Comparison of ENCODE assay signal across 36 cellular contexts in genomic region chr4:158229768-158230167, GRCh38. TPM values are rescaled to one million over a fixed set of nuclear protein-coding genes. Genes with fewer than 3 reads are reported as not detected.
DNase-seq lines count a peak whose midpoint lies in the region; ATAC-seq and TF ChIP-seq lines count a peak whose summit lies in the region.
"Had no signal": no experiment of that assay in that cellular context is flagged by ENCODE, and none has a peak within 500 bp of the region (broad histone marks: within the 10 kb centered on the region; RNA-seq: fewer than 3 reads in every experiment).

No MANE protein-coding gene starts in this region.

- H4K5ac ChIP-seq in H9 (ENCODE audit: insufficient read length, low read depth, low read length): no peak overlapping the region

- no peak overlapping the region for H3T11ph ChIP-seq in H9 (ENCODE audit: low read length)

- H3K27me3 Mint-ChIP-seq in H9 (ENCODE audit: low read depth) (peaks cover 1% of the 10 kb centered on the region; the same call in 1 of the 2 replicates), Calu3 (ENCODE audit: unreplicated experiment) (no peaks in the 10 kb centered on the region)
- H3K27me3 Mint-ChIP-seq: activated CD4-positive, alpha-beta T cell treated with anti-CD3 and anti-CD28 coated beads, Interleukin-2, amount 10 ng/mL, durations not matched to agents 24 days and 14 days; activated naive CD8-positive, alpha-beta T cell; natural killer cell treated with Interleukin-12 subunit alpha and Interleukin-12 subunit beta and Interleukin-15 and Interleukin-18, amount 100 ng/mL, for 72 hours; stimulated activated naive CD8-positive, alpha-beta T cell treated with anti-CD3 and anti-CD28 coated beads, Interleukin-15, Interleukin-2, amounts not matched to agents 100 ng/mL and 50 ng/mL, for 24 hours had no signal

- H2AFZ ChIP-seq in H9 (ENCODE audit: low read length): no peak overlapping the region

- no peak overlapping the region for H2BK20ac ChIP-seq in H9 (ENCODE audit: low read depth, low read length, poor library complexity, severe bottlenecking)

- no CpG with 5 or more reads among the region's 5 CpGs for WGBS in H9 (ENCODE audit: extremely low coverage, insufficient read length, low lambda C conversion rate)

- H3K79me2 ChIP-seq in H9 (ENCODE audit: insufficient read depth, low read length): no peaks in the 10 kb centered on the region

- CTCF ChIA-PET in Calu3 (lab: Charles Lee): no interaction called here

- H3K79me1 ChIP-seq in H9 (ENCODE audit: insufficient read depth, low read depth, low read length, poor library complexity, severe bottlenecking): no peaks in the 10 kb centered on the region

- no peak overlapping the region for H3K27ac Mint-ChIP-seq in H9
- no peak overlapping the region for H3K27ac Mint-ChIP-seq in stimulated activated effector memory CD8-positive, alpha-beta T cell treated with anti-CD3 and anti-CD28 coated beads, Interleukin-12 subunit alpha, Interleukin-12 subunit beta, amount 100 ng/mL, for 72 hours
- H3K27ac Mint-ChIP-seq in Calu3 (ENCODE audit: unreplicated experiment): no peak overlapping the region
- H3K27ac Mint-ChIP-seq: activated CD4-positive, alpha-beta T cell treated with anti-CD3 and anti-CD28 coated beads, Interleukin-2, amount 10 ng/mL, durations not matched to agents 24 days and 14 days; activated naive CD8-positive, alpha-beta T cell; CD8-positive, alpha-beta memory T cell; IgD-negative memory B cell; natural killer cell treated with Interleukin-12 subunit alpha and Interleukin-12 subunit beta and Interleukin-15 and Interleukin-18, amount 100 ng/mL, for 72 hours; stimulated activated naive CD8-positive, alpha-beta T cell treated with anti-CD3 and anti-CD28 coated beads, Interleukin-15, Interleukin-2, amounts not matched to agents 100 ng/mL and 50 ng/mL, for 24 hours had no signal

- no peak overlapping the region for H2BK15ac ChIP-seq in H9 (ENCODE audit: low read depth, low read length)

- H3K36me3 Mint-ChIP-seq in H9 (ENCODE audit: insufficient read depth in 1 of 3, low read depth in 3 of 3) (peaks cover 0 to 6% (median 0%) of the 10 kb centered on the region in 3 experiments; a peak in 3 of 7 replicates), Calu3 (ENCODE audit: insufficient read depth, unreplicated experiment) (no peaks in the 10 kb centered on the region)
- H3K36me3 Mint-ChIP-seq in stimulated activated effector memory CD8-positive, alpha-beta T cell treated with anti-CD3 and anti-CD28 coated beads, Interleukin-12 subunit alpha, Interleukin-12 subunit beta, amount 100 ng/mL, for 72 hours: no peaks in the 10 kb centered on the region
- H3K36me3 Mint-ChIP-seq: activated naive CD8-positive, alpha-beta T cell; CD8-positive, alpha-beta memory T cell; IgD-negative memory B cell had no signal

- no peak overlapping the region for H2BK120ac ChIP-seq in H9 (ENCODE audit: low read depth, low read length, poor library complexity, severe bottlenecking)

- no peak overlapping the region for H2AK5ac ChIP-seq in H9 (ENCODE audit: insufficient read length, low read length)

- H3K4me1 Mint-ChIP-seq in H9 (peaks cover 4 to 16% of the 10 kb centered on the region in 2 experiments), Calu3 (ENCODE audit: low read depth, unreplicated experiment) (no peaks in the 10 kb centered on the region)
- no peaks in the 10 kb centered on the region for H3K4me1 Mint-ChIP-seq in stimulated activated effector memory CD8-positive, alpha-beta T cell treated with anti-CD3 and anti-CD28 coated beads, Interleukin-12 subunit alpha, Interleukin-12 subunit beta, amount 100 ng/mL, for 72 hours
- H3K4me1 Mint-ChIP-seq: CD8-positive, alpha-beta memory T cell; IgD-negative memory B cell had no signal

- no peak overlapping the region for H2BK12ac ChIP-seq in H9 (ENCODE audit: insufficient read length, low read depth, low read length)

- H4K20me1 ChIP-seq in H9 (ENCODE audit: control insufficient read depth, insufficient read depth, insufficient read length): no peaks in the 10 kb centered on the region

- TF ChIP-seq CTCF in H9 (conservative IDR thresholded peaks at IDR 0.05): no peak
- no peak for TF ChIP-seq CTCF in Calu3 (IDR thresholded peaks at IDR 0.05; ENCODE audit: unreplicated experiment)
- no peak for TF ChIP-seq CTCF in GM10266 (IDR thresholded peaks at IDR 0.05; ENCODE audit: control insufficient read depth, insufficient read depth, low read depth, missing control alignments)

- H3K18ac ChIP-seq in H9 (ENCODE audit: insufficient read length, low read depth, low read length): no peak overlapping the region

- H2BK5ac ChIP-seq in H9 (ENCODE audit: insufficient read length, low read length): no peak overlapping the region

- no peak overlapping the region for H3K23ac ChIP-seq in H9 (ENCODE audit: insufficient read length, low read depth, low read length)

- H3K14ac ChIP-seq in H9 (ENCODE audit: insufficient read depth, low read length): no peak overlapping the region; the same call in 1 of the 2 replicates

- no peak overlapping the region for H3K4ac ChIP-seq in H9 (ENCODE audit: low read depth, low read length)

- no peaks in the 10 kb centered on the region for H3K27me3 ChIP-seq in H9 (ENCODE audit: insufficient read depth, low read length)
- H3K27me3 ChIP-seq: BE2C, heart right ventricle, right atrium auricular region, tibial artery, vagina had no signal

- peak; percentile 11 for ATAC-seq in stimulated activated effector memory CD8-positive, alpha-beta T cell treated with anti-CD3 and anti-CD28 coated beads, Interleukin-12 subunit alpha, Interleukin-12 subunit beta, amount 100 ng/mL, for 72 hours
- no peak for ATAC-seq in GM21576 (IDR thresholded peaks at IDR 0.05; ENCODE audit: unreplicated experiment)
- ATAC-seq: esophagus mucosa; GM12878; heart right ventricle; lower lobe of right lung; mucosa of descending colon; natural killer cell treated with Interleukin-12 subunit alpha and Interleukin-12 subunit beta and Interleukin-15 and Interleukin-18, amount 100 ng/mL, for 72 hours had no signal

- BruUV-seq in Calu3 (replicated peaks; lab: Mats Ljungman, UMichigan): no TSS peak

- DNase-seq in H9: peak; percentile 37
- peak; percentile 66 for DNase-seq in medulla oblongata (ENCODE audit: extremely low spot score)
- no peak for DNase-seq in stimulated activated effector memory CD8-positive, alpha-beta T cell treated with anti-CD3 and anti-CD28 coated beads, Interleukin-12 subunit alpha, Interleukin-12 subunit beta, amount 100 ng/mL, for 72 hours (ENCODE audit: low spot score in 2 of 2)
- no peak for DNase-seq in Calu3
- DNase-seq in GM10266 (ENCODE audit: extremely low spot score): no peak
- no peak for DNase-seq in OCI-M2 (lab: John Stamatoyannopoulos, UW; ENCODE audit: unreplicated experiment)
- DNase-seq: activated CD4-positive, alpha-beta T cell treated with anti-CD3 and anti-CD28 coated beads, Interleukin-2, amount 10 ng/mL, durations not matched to agents 24 days and 14 days; activated effector memory CD4-positive, alpha-beta T cell treated with anti-CD3 and anti-CD28 coated beads, Interleukin-2, amount 50 U/mL, for 16 hours; activated T-cell treated with anti-CD3 and anti-CD28 coated beads, Interleukin-2, amount 50 U/mL, for 1 hour; BE2C; CD8-positive, alpha-beta memory T cell; central memory CD4-positive, alpha-beta T cell; EL; heart right ventricle; kidney glomerular epithelial cell; lower lobe of right lung; mucosa of descending colon; NCI-H146; NCI-H2107; NCI-H774; SW 1271; T-helper 9 cell; tibial artery had no signal

- intact Hi-C loops in Calu3 (cut with micrococcal nuclease; ENCODE audit: unreplicated experiment): no loop called here

- H3K4me2 ChIP-seq in H9 (ENCODE audit: insufficient read depth, insufficient read length, low read length): no peak overlapping the region
- H3K4me2 ChIP-seq: smooth muscle cell had no signal

- no peak overlapping the region for H3K9ac ChIP-seq in H9 (ENCODE audit: extremely low read depth, insufficient read length, low read length)

- H4K91ac ChIP-seq in H9 (ENCODE audit: insufficient read length, low read depth, low read length): no peak overlapping the region

- no peak overlapping the region for H3K56ac ChIP-seq in H9 (ENCODE audit: insufficient read length, low read depth, low read length)

- H3K4me3 Mint-ChIP-seq in H9 (no peak overlapping the region), Calu3 (ENCODE audit: low read depth, unreplicated experiment) (no peak overlapping the region)
- H3K4me3 Mint-ChIP-seq in stimulated activated effector memory CD8-positive, alpha-beta T cell treated with anti-CD3 and anti-CD28 coated beads, Interleukin-12 subunit alpha, Interleukin-12 subunit beta, amount 100 ng/mL, for 72 hours: no peak overlapping the region
- H3K4me3 Mint-ChIP-seq: activated CD4-positive, alpha-beta T cell treated with anti-CD3 and anti-CD28 coated beads, Interleukin-2, amount 10 ng/mL, durations not matched to agents 24 days and 14 days; activated naive CD8-positive, alpha-beta T cell; CD8-positive, alpha-beta memory T cell; IgD-negative memory B cell; natural killer cell treated with Interleukin-12 subunit alpha and Interleukin-12 subunit beta and Interleukin-15 and Interleukin-18, amount 100 ng/mL, for 72 hours; stimulated activated naive CD8-positive, alpha-beta T cell treated with anti-CD3 and anti-CD28 coated beads, Interleukin-15, Interleukin-2, amounts not matched to agents 100 ng/mL and 50 ng/mL, for 24 hours had no signal

- H3K23me2 ChIP-seq in H9 (ENCODE audit: insufficient read length, low read depth, low read length, poor library complexity, severe bottlenecking): no peaks in the 10 kb centered on the region

- no peaks in the 10 kb centered on the region for H3K4me1 ChIP-seq in H9 (ENCODE audit: insufficient read depth, low read length)
- H3K4me1 ChIP-seq: BE2C, HAP-1, heart right ventricle, lower lobe of right lung, right atrium auricular region, vagina had no signal

- H3K27ac ChIP-seq in H9 (ENCODE audit: insufficient read length, low read depth, low read length): no peak overlapping the region
- H3K27ac ChIP-seq in cingulate gyrus (ENCODE audit: low read depth, low read length): peak overlapping the region; percentile 94
- H3K27ac ChIP-seq: heart right ventricle, lower lobe of right lung, right atrium auricular region, tibial artery, vagina had no signal

- H3K9me3 Mint-ChIP-seq in H9: no peaks in the 10 kb centered on the region; a peak in 1 of 5 replicates
- no peaks in the 10 kb centered on the region for H3K9me3 Mint-ChIP-seq in stimulated activated effector memory CD8-positive, alpha-beta T cell treated with anti-CD3 and anti-CD28 coated beads, Interleukin-12 subunit alpha, Interleukin-12 subunit beta, amount 100 ng/mL, for 72 hours
- H3K9me3 Mint-ChIP-seq in Calu3 (ENCODE audit: low read depth, unreplicated experiment): no peaks in the 10 kb centered on the region
- H3K9me3 Mint-ChIP-seq: activated CD4-positive, alpha-beta T cell treated with anti-CD3 and anti-CD28 coated beads, Interleukin-2, amount 10 ng/mL, durations not matched to agents 24 days and 14 days; stimulated activated naive CD8-positive, alpha-beta T cell treated with anti-CD3 and anti-CD28 coated beads, Interleukin-15, Interleukin-2, amounts not matched to agents 100 ng/mL and 50 ng/mL, for 24 hours had no signal

- H3K9me3 ChIP-seq in H9 (ENCODE audit: control insufficient read depth, low read depth, low read length): no peaks in the 10 kb centered on the region
- H3K9me3 ChIP-seq: BE2C, HAP-1, heart right ventricle, lower lobe of right lung, mucosa of descending colon, right atrium auricular region, tibial artery, vagina had no signal

- H4K8ac ChIP-seq in H9 (replicated peaks; ENCODE audit: insufficient read length, low read depth, low read length): no peak overlapping the region

RNA-seq across cellular contexts. Expression of gene TMEM144, which starts 19.5 kb away (rescaled TPM):
- total RNA-seq in H9 (2021): 3.4 and 3.6 TPM in 2 replicates
- total RNA-seq in Calu3 (2022): 6.0 and 11.8 TPM in 2 replicates
- total RNA-seq: activated CD4-positive, alpha-beta T cell treated with anti-CD3 and anti-CD28 coated beads, Interleukin-2, amount 10 ng/mL, durations not matched to agents 24 days and 14 days; activated CD8-positive, alpha-beta memory T cell treated with anti-CD3 and anti-CD28 coated beads for 36 hours had no signal

RNA-seq across cellular contexts. Expression of gene GASK1B, which starts 56.9 kb away (rescaled TPM):
- total RNA-seq in H9 (2021) (not detected in 2 replicates), Calu3 (2022) (1.4 and 2.3 TPM in 2 replicates)
- total RNA-seq: activated CD4-positive, alpha-beta T cell treated with anti-CD3 and anti-CD28 coated beads, Interleukin-2, amount 10 ng/mL, durations not matched to agents 24 days and 14 days; activated CD8-positive, alpha-beta memory T cell treated with anti-CD3 and anti-CD28 coated beads for 36 hours; natural killer cell treated with Interleukin-12 subunit alpha and Interleukin-12 subunit beta and Interleukin-15 and Interleukin-18, amount 100 ng/mL, for 72 hours had no signal

Comparison
In these comparisons a context has a peak if more than half of its experiments do, and no peak if none do; other contexts are left out.
1. DNase-seq: peak in H9 (single experiment) and medulla oblongata (single experiment); none in stimulated activated effector memory CD8-positive, alpha-beta T cell treated with anti-CD3 and anti-CD28 coated beads, Interleukin-12 subunit alpha, Interleukin-12 subunit beta, amount 100 ng/mL, for 72 hours (0 of 2), Calu3 (single experiment), GM10266 (single experiment) and OCI-M2 (single experiment).